30 cellular contexts compared by ENCODE assay signal in the genomic region with DNA sequence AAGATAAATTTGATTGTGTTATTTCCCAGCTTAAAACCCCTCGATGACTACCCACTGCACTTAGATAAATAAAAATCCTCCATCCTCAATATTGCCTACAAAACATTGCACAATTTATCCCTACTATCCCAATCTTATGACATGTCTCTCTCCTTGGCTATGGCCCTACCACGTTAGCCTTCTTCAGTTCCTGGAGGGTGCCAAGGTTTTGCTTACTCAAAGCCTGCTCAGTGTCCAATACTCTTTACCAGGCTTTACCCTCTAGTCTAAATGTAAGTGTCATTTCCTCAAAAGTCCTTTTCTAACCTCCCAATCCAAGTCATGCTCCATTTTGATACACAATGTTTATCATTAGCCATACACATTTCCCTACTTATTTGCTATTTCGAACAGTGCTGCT.
"Had no signal": no experiment of that assay in that cellular context is flagged by ENCODE, and none has a peak within 500 bp of the region (broad histone marks: within the 10 kb centered on the region; RNA-seq: fewer than 3 reads in every experiment).

No MANE protein-coding gene starts in this region.

- H3K4me1 Mint-ChIP-seq: activated naive CD4-positive, alpha-beta T cell treated with anti-CD3 and anti-CD28 coated beads, Interleukin-2, amount 10 ng/mL, durations not matched to agents 7 days and 5 days; mesothelial cell of epicardium; natural killer cell had no signal

- DNase-seq: activated CD4-positive, alpha-beta memory T cell treated with anti-CD3 and anti-CD28 coated beads for 36 hours; activated CD4-positive, alpha-beta T cell treated with anti-CD3 and anti-CD28 coated beads for 48 hours; activated CD8-positive, alpha-beta memory T cell treated with anti-CD3 and anti-CD28 coated beads, Interleukin-2, amount 50 U/mL, for 4 hours; activated gamma-delta T cell; activated naive CD4-positive, alpha-beta T cell treated with anti-CD3 and anti-CD28 coated beads, Interleukin-2, amount 10 ng/mL, durations not matched to agents 7 days and 5 days; activated T-cell treated with anti-CD3 and anti-CD28 coated beads, Interleukin-2, amount 50 U/mL, for 1 hour; amniotic stem cell; brain microvascular endothelial cell; cortex of kidney; effector memory CD8-positive, alpha-beta T cell; erythroblast; islet precursor cell; left ventricle myocardium superior; natural killer cell; occipital lobe; right cardiac atrium; stimulated activated CD4-positive, alpha-beta T cell treated with anti-CD3 and anti-CD28 coated beads, Interleukin-4, amount 100 ng/mL, for 1 hour; stimulated activated naive CD8-positive, alpha-beta T cell treated with anti-CD3 and anti-CD28 coated beads, Interleukin-15, Interleukin-2, amounts not matched to agents 100 U/mL and 50 U/mL, for 24 hours; T-helper 9 cell; upper lobe of left lung had no signal

- ATAC-seq: effector memory CD8-positive, alpha-beta T cell; gastroesophageal sphincter; left ventricle myocardium superior; natural killer cell; right cardiac atrium; stimulated activated naive CD8-positive, alpha-beta T cell treated with anti-CD3 and anti-CD28 coated beads, Interleukin-15, Interleukin-2, amounts not matched to agents 100 U/mL and 50 U/mL, for 24 hours had no signal

- H3K27me3 Mint-ChIP-seq: activated naive CD4-positive, alpha-beta T cell treated with anti-CD3 and anti-CD28 coated beads, Interleukin-2, amount 10 ng/mL, durations not matched to agents 7 days and 5 days had no signal

- H3K4me1 ChIP-seq: parathyroid adenoma had no signal

- H2AFZ ChIP-seq: hepatocyte, neural progenitor cell, parathyroid adenoma had no signal

- H3K27ac Mint-ChIP-seq: activated CD4-positive, alpha-beta memory T cell treated with anti-CD3 and anti-CD28 coated beads for 36 hours; activated naive CD4-positive, alpha-beta T cell treated with anti-CD3 and anti-CD28 coated beads, Interleukin-2, amount 10 ng/mL, durations not matched to agents 7 days and 5 days; activated T-helper 1 cell treated with anti-CD3 and anti-CD28 coated beads, Interleukin-12 subunit alpha, Interleukin-12 subunit beta, Interleukin-2, Interleukin-4 antibody, amounts not matched to agents 30 ng/mL and 10 ng/mL and 1 ng/mL, durations not matched to agents 14 hours and 24 hours and 36 hours; effector memory CD8-positive, alpha-beta T cell; mesothelial cell of epicardium; natural killer cell had no signal

- H3K36me3 ChIP-seq: brain microvascular endothelial cell, gastroesophageal sphincter, neural progenitor cell, thoracic aorta, upper lobe of left lung had no signal

- H3K36me3 Mint-ChIP-seq: activated CD4-positive, alpha-beta memory T cell treated with anti-CD3 and anti-CD28 coated beads for 36 hours; activated naive CD4-positive, alpha-beta T cell treated with anti-CD3 and anti-CD28 coated beads, Interleukin-2, amount 10 ng/mL, durations not matched to agents 7 days and 5 days; mesothelial cell of epicardium; natural killer cell; neural progenitor cell had no signal

- H3K27me3 ChIP-seq: brain microvascular endothelial cell, gastroesophageal sphincter, hepatocyte, neural progenitor cell, upper lobe of left lung had no signal

- H3K4me2 ChIP-seq: hepatocyte, neural progenitor cell had no signal

- H3K79me2 ChIP-seq: hepatocyte, parathyroid adenoma had no signal

- H3K4me3 ChIP-seq: gastroesophageal sphincter, hepatocyte, neural progenitor cell, thoracic aorta, upper lobe of left lung had no signal

- H3K27ac ChIP-seq: brain microvascular endothelial cell, hepatocyte, neural progenitor cell, parathyroid adenoma, thoracic aorta, upper lobe of left lung, VCaP had no signal

- H3K4me3 Mint-ChIP-seq: activated CD4-positive, alpha-beta memory T cell treated with anti-CD3 and anti-CD28 coated beads for 36 hours; activated naive CD4-positive, alpha-beta T cell treated with anti-CD3 and anti-CD28 coated beads, Interleukin-2, amount 10 ng/mL, durations not matched to agents 7 days and 5 days; activated T-helper 1 cell treated with anti-CD3 and anti-CD28 coated beads, Interleukin-12 subunit alpha, Interleukin-12 subunit beta, Interleukin-2, Interleukin-4 antibody, amounts not matched to agents 30 ng/mL and 10 ng/mL and 1 ng/mL, durations not matched to agents 14 hours and 24 hours and 36 hours; effector memory CD8-positive, alpha-beta T cell; mesothelial cell of epicardium; natural killer cell; neural progenitor cell had no signal

- FAIRE-seq: astrocyte, TTC549 had no signal

- H3K9me3 Mint-ChIP-seq: activated naive CD4-positive, alpha-beta T cell treated with anti-CD3 and anti-CD28 coated beads, Interleukin-2, amount 10 ng/mL, durations not matched to agents 7 days and 5 days; activated T-helper 1 cell treated with anti-CD3 and anti-CD28 coated beads, Interleukin-12 subunit alpha, Interleukin-12 subunit beta, Interleukin-2, Interleukin-4 antibody, amounts not matched to agents 30 ng/mL and 10 ng/mL and 1 ng/mL, durations not matched to agents 14 hours and 24 hours and 36 hours; effector memory CD8-positive, alpha-beta T cell; natural killer cell; neural progenitor cell had no signal

- H3K9ac ChIP-seq: neural progenitor cell, parathyroid adenoma had no signal

- H3K9me3 ChIP-seq: gastroesophageal sphincter, thoracic aorta, upper lobe of left lung had no signal
